In the genomic region with DNA sequence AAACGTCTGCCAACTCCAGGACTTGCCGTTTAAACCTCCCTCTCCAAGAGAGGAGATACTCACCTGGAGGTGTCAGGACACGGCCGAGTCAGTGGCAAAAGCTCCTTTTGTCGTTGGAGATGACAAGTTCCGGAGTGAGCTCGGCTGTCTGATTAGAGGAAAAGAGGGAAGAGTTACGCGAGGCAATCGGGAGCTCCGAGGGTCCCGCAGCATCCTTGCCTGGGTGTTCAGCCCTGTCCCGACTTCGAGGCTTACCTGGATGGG, we compare ENCODE assay signal across 8 cellular contexts. TPM values are rescaled to one million over a fixed set of nuclear protein-coding genes. Genes with fewer than 3 reads are reported as not detected.
DNase-seq lines count a peak whose midpoint lies in the region; ATAC-seq and TF ChIP-seq lines count a peak whose summit lies in the region.

No MANE protein-coding gene starts in this region.

- peak overlapping the region; percentile 89 to 99 (median 97) for H3K4me3 Mint-ChIP-seq in CD4-positive, CD25-positive, alpha-beta regulatory T cell
- H3K4me3 Mint-ChIP-seq in neural crest cell = peak overlapping the region; percentile 92

- no peaks in the 10 kb centered on the region for H3K9me3 ChIP-seq in CD4-positive, CD25-positive, alpha-beta regulatory T cell (ENCODE audit: control insufficient read depth in 2 of 2, low read length in 2 of 2)
- no peaks in the 10 kb centered on the region for H3K9me3 ChIP-seq in MM.1S (replicated peaks; ENCODE audit: insufficient read depth, low read length)

- peaks cover 18% of the 10 kb centered on the region for H3K27me3 Mint-ChIP-seq in CD4-positive, CD25-positive, alpha-beta regulatory T cell
- H3K27me3 Mint-ChIP-seq in neural crest cell (ENCODE audit: low read depth) = peaks cover 62% of the 10 kb centered on the region

- peaks cover 9% of the 10 kb centered on the region for H3K79me2 ChIP-seq in MM.1S (ENCODE audit: low read length)

- peak overlapping the region; percentile 69 for H3K9ac ChIP-seq in MM.1S (ENCODE audit: low read length)

- peaks cover 12% of the 10 kb centered on the region for H3K36me3 Mint-ChIP-seq in CD4-positive, CD25-positive, alpha-beta regulatory T cell
- no peaks in the 10 kb centered on the region for H3K36me3 Mint-ChIP-seq in neural crest cell (ENCODE audit: low read depth)

- peaks cover 12 to 75% (median 43%) of the 10 kb centered on the region in 4 donors for H3K4me1 Mint-ChIP-seq in CD4-positive, CD25-positive, alpha-beta regulatory T cell
- peaks cover 84% of the 10 kb centered on the region for H3K4me1 Mint-ChIP-seq in neural crest cell

- peak overlapping the region; percentile 87 to 96 (median 90) for H3K27ac Mint-ChIP-seq in CD4-positive, CD25-positive, alpha-beta regulatory T cell
- H3K27ac Mint-ChIP-seq in neural crest cell (ENCODE audit: unreplicated experiment) = no peak overlapping the region

- H2AFZ ChIP-seq in MM.1S (ENCODE audit: low read length) = peak overlapping the region; percentile 61

- H3K4me3 ChIP-seq in CD4-positive, CD25-positive, alpha-beta regulatory T cell (ENCODE audit: low read depth, low read length) = peak overlapping the region; percentile 97
- peak overlapping the region; percentile 92 for H3K4me3 ChIP-seq in MM.1S (ENCODE audit: low read length)
- H3K4me3 ChIP-seq in dorsolateral prefrontal cortex = peak overlapping the region; percentile 54 to 95 (median 71)

- H3K36me3 ChIP-seq in CD4-positive, CD25-positive, alpha-beta regulatory T cell (ENCODE audit: control insufficient read depth, insufficient read depth, low read length) = no peaks in the 10 kb centered on the region
- H3K36me3 ChIP-seq in MM.1S (replicated peaks; ENCODE audit: insufficient read depth, low read length) = no peaks in the 10 kb centered on the region

- no peaks in the 10 kb centered on the region for H3K9me2 ChIP-seq in MM.1S (replicated peaks; ENCODE audit: insufficient read depth, low read length)

- peaks cover 67% of the 10 kb centered on the region for H3K4me1 ChIP-seq in CD4-positive, CD25-positive, alpha-beta regulatory T cell (ENCODE audit: control insufficient read depth, insufficient read depth, low read length, poor library complexity, severe bottlenecking)
- peaks cover 36% of the 10 kb centered on the region for H3K4me1 ChIP-seq in MM.1S (ENCODE audit: low read length)

- H3K4me2 ChIP-seq in MM.1S (ENCODE audit: low read depth, low read length) = peak overlapping the region; percentile 94

- intact Hi-C loops in dorsolateral prefrontal cortex (cut with DNase I) = no loop called here

- peaks cover 50% of the 10 kb centered on the region for H3F3A ChIP-seq in MM.1S (ENCODE audit: insufficient read depth, low read length)

- H3K27ac ChIP-seq in CD4-positive, CD25-positive, alpha-beta regulatory T cell (ENCODE audit: insufficient read depth, low read length, poor library complexity, severe bottlenecking) = peak overlapping the region; percentile 88
- peak overlapping the region; percentile 65; the same call in 1 of the 2 replicates for H3K27ac ChIP-seq in MM.1S (ENCODE audit: low read length)
- H3K27ac ChIP-seq in dorsolateral prefrontal cortex = peak overlapping the region in 58 of 59 donors; percentile 59 to 96 (median 90)

- ATAC-seq in CD4-positive, CD25-positive, alpha-beta regulatory T cell (ENCODE audit: low read depth in 2 of 2) = no peak
- ATAC-seq in HG03520 (IDR thresholded peaks at IDR 0.05; ENCODE audit: unreplicated experiment) = no peak
- ATAC-seq in GM21367 (IDR thresholded peaks at IDR 0.05; ENCODE audit: unreplicated experiment) = no peak

- peaks cover 4% of the 10 kb centered on the region for H3K27me3 ChIP-seq in CD4-positive, CD25-positive, alpha-beta regulatory T cell (ENCODE audit: control insufficient read depth, insufficient read depth, low read length)
- peaks cover 17% of the 10 kb centered on the region for H3K27me3 ChIP-seq in MM.1S (replicated peaks; ENCODE audit: insufficient read depth, low read length)
- peaks cover 0 to 43% (median 7%) of the 10 kb centered on the region in 45 donors for H3K27me3 ChIP-seq in dorsolateral prefrontal cortex

- no peak for DNase-seq in CD4-positive, CD25-positive, alpha-beta regulatory T cell
- DNase-seq in MM.1S (no peak), dorsolateral prefrontal cortex (no peak), neural crest cell (ENCODE audit: low read depth, low spot score) (no peak), glomerular visceral epithelial cell (ENCODE audit: extremely low spot score) (no peak), hippocampal formation (lab: John Stamatoyannopoulos, UW) (no peak)

- H3K9me3 Mint-ChIP-seq in CD4-positive, CD25-positive, alpha-beta regulatory T cell = no peaks in the 10 kb centered on the region
- no peaks in the 10 kb centered on the region for H3K9me3 Mint-ChIP-seq in neural crest cell

- no peaks in the 10 kb centered on the region for H4K20me1 ChIP-seq in MM.1S (ENCODE audit: insufficient read depth, low read length)

- TF ChIP-seq CTCF in MM.1S (IDR thresholded peaks at IDR 0.05; ENCODE audit: low read length) (no peak), dorsolateral prefrontal cortex (IDR thresholded peaks at IDR 0.05 in 54 of 56, conservative IDR thresholded peaks at IDR 0.05 in 2 of 56; ENCODE audit: low read depth in 1 of 56, partially characterized antibody in 56 of 56) (no peak), neural crest cell (conservative IDR thresholded peaks at IDR 0.05) (no peak)

RNA-seq across cellular contexts. Expression of a gene that starts 0.5 kb away (rescaled TPM):
- total RNA-seq in CD4-positive, CD25-positive, alpha-beta regulatory T cell = 51.1 TPM
- polyA plus RNA-seq in CD4-positive, CD25-positive, alpha-beta regulatory T cell = 10 to 100 TPM; 35.9 to 56.9 (median 48.0) TPM
- total RNA-seq in dorsolateral prefrontal cortex (100 to 1,000 TPM in 13 of 120 experiments, 10 to 100 TPM in 107; 20.5 to 247 (median 59.8) TPM), neural crest cell (36.2 and 40.9 TPM in 2 replicates)

RNA-seq across cellular contexts. Expression of a gene that starts 27.8 kb away (rescaled TPM):
- total RNA-seq in CD4-positive, CD25-positive, alpha-beta regulatory T cell = 13.8 TPM
- 1 to 10 TPM; 2.3 to 7.1 (median 3.7) TPM for polyA plus RNA-seq in CD4-positive, CD25-positive, alpha-beta regulatory T cell
- total RNA-seq in dorsolateral prefrontal cortex = 1 to 10 TPM in 1 of 120 experiments, under 1 TPM in 37, not detected in 82; 0.07 to 1.1 (median 0.15) TPM
- total RNA-seq in neural crest cell = 23.5 and 23.7 TPM in 2 replicates
